In genomic region chr7:116861717-116862116, GRCh38 we compare ENCODE assay signal across 8 cellular contexts. TPM values are rescaled to one million over a fixed set of nuclear protein-coding genes. Genes with fewer than 3 reads are reported as not detected.
A peak's percentile ranks its signal among the peaks of the same experiment; 100 is the strongest.
DNase-seq lines count a peak whose midpoint lies in the region; ATAC-seq and TF ChIP-seq lines count a peak whose summit lies in the region.

No MANE protein-coding gene starts in this region.

- peaks cover 34 to 39% (median 37%) of the 10 kb centered on the region in 11 experiments for H4K20me1 ChIP-seq in BLaER1 treated with 17β-estradiol and CSF1 and Interleukin-3, amounts not matched to agents 10 nM and 100 nM

- ATAC-seq in GM19463 (IDR thresholded peaks at IDR 0.05; ENCODE audit: unreplicated experiment) = no peak
- ATAC-seq in HG02870 (IDR thresholded peaks at IDR 0.05; ENCODE audit: unreplicated experiment) = no peak

- H3K27me3 Mint-ChIP-seq in IgD-negative memory B cell (peaks cover 10% of the 10 kb centered on the region), brain (peaks cover 13% of the 10 kb centered on the region), nephron (ENCODE audit: low read depth) (peaks cover 4% of the 10 kb centered on the region)

- peaks cover 9 to 60% (median 26%) of the 10 kb centered on the region in 10 experiments for H3K4me1 ChIP-seq in BLaER1 treated with 17β-estradiol and CSF1 and Interleukin-3, amounts not matched to agents 10 nM and 100 nM

- no peaks in the 10 kb centered on the region for H3K27me3 ChIP-seq in BLaER1 treated with 17β-estradiol and CSF1 and Interleukin-3, amounts not matched to agents 10 nM and 100 nM

- H3K4me1 Mint-ChIP-seq in IgD-negative memory B cell (peaks cover 24 to 30% (median 28%) of the 10 kb centered on the region in 3 donors), brain (peaks cover 40% of the 10 kb centered on the region), nephron (peaks cover 24% of the 10 kb centered on the region)

- no peak for DNase-seq in activated effector memory CD4-positive, alpha-beta T cell treated with anti-CD3 and anti-CD28 coated beads, Interleukin-2, amount 50 U/mL, for 16 hours
- no peak for DNase-seq in NCI-H524 treated with DMSO at 0.1 percent for 48 hours (lab: John Stamatoyannopoulos, UW)

- H3K4me2 ChIP-seq in BLaER1 treated with 17β-estradiol and CSF1 and Interleukin-3, amounts not matched to agents 10 nM and 100 nM = peak overlapping the region in 10 of 11 experiments; percentile 6 to 72 (median 44); a peak in 16 of 22 replicates

- peaks cover 0 to 6% (median 0%) of the 10 kb centered on the region in 11 experiments; a peak in 3 of 22 replicates for H3K9me3 ChIP-seq in BLaER1 treated with 17β-estradiol and CSF1 and Interleukin-3, amounts not matched to agents 10 nM and 100 nM (replicated peaks in 1 of 11)

- peak overlapping the region in 2 of 11 experiments; percentile 99 to 100; a peak in 1 of 22 replicates for H3K27ac ChIP-seq in BLaER1 treated with 17β-estradiol and CSF1 and Interleukin-3, amounts not matched to agents 10 nM and 100 nM

- H3K9me3 Mint-ChIP-seq in IgD-negative memory B cell (no peaks in the 10 kb centered on the region), brain (peaks cover 0 to 3% (median 0%) of the 10 kb centered on the region in 5 experiments), nephron (no peaks in the 10 kb centered on the region)

- H3K36me3 Mint-ChIP-seq in IgD-negative memory B cell (no peaks in the 10 kb centered on the region), brain (peaks cover 17% of the 10 kb centered on the region), nephron (ENCODE audit: low read depth) (peaks cover 4% of the 10 kb centered on the region)

- peak overlapping the region in 6 of 11 experiments; percentile 6 to 99 (median 98); a peak in 2 of 22 replicates for H3K9ac ChIP-seq in BLaER1 treated with 17β-estradiol and CSF1 and Interleukin-3, amounts not matched to agents 10 nM and 100 nM

- peak overlapping the region in 3 of 10 experiments; percentile 82 to 96 (median 95); a peak in 1 of 20 replicates for H3K4me3 ChIP-seq in BLaER1 treated with 17β-estradiol and CSF1 and Interleukin-3, amounts not matched to agents 10 nM and 100 nM

- peaks cover 0 to 18% (median 11%) of the 10 kb centered on the region in 11 experiments; a peak in 14 of 22 replicates for H3K36me3 ChIP-seq in BLaER1 treated with 17β-estradiol and CSF1 and Interleukin-3, amounts not matched to agents 10 nM and 100 nM

- H3K27ac Mint-ChIP-seq in IgD-negative memory B cell (peak overlapping the region; percentile 89 to 99 (median 90)), brain (peak overlapping the region; percentile 90 to 99 (median 93)), nephron (peak overlapping the region; percentile 73 to 98 (median 93))

- H3K4me3 Mint-ChIP-seq in IgD-negative memory B cell (peak overlapping the region; percentile 41 to 95 (median 82)), brain (peak overlapping the region; percentile 69 to 100 (median 85)), nephron (peak overlapping the region; percentile 98 to 100 (median 99))

- TF ChIP-seq CTCF in brain (conservative IDR thresholded peaks at IDR 0.05) (no peak), nephron (IDR thresholded peaks at IDR 0.05; ENCODE audit: unreplicated experiment in 3 of 3) (no peak)

RNA-seq across cellular contexts. Expression of gene CAPZA2, which starts 0.7 kb away (rescaled TPM):
- polyA plus RNA-seq in IgD-negative memory B cell (172 TPM), brain (ENCODE audit: insufficient read depth, low read depth, low replicate concordance) (17.8 TPM)
